In the genomic region with DNA sequence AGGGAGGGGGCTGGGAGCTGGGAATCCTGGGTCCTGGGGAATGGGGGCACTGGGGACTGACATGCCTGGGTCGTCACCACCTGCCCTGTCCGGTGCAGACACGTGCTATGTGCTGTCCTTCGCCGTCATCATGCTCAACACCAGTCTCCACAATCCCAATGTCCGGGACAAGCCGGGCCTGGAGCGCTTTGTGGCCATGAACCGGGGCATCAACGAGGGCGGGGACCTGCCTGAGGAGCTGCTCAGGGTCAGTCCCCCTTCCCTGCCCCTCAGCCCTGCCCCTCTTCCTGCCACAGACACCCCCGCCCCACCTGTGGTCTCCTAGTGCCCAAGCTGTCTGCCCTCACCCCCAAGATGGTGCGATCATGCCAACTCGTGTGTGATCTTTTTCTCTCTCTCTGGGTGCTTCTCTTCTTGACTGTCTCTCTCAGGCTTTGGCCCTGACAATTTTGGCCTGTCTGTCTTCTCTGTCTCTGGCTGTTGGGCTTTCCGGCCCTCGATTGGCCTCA, we compare ENCODE assay signal across 8 cellular contexts. TPM values are rescaled to one million over a fixed set of nuclear protein-coding genes. Genes with fewer than 3 reads are reported as not detected.
"Had no signal": no experiment of that assay in that cellular context is flagged by ENCODE, and none has a peak within 500 bp of the region (broad histone marks: within the 10 kb centered on the region; RNA-seq: fewer than 3 reads in every experiment).

No MANE protein-coding gene starts in this region.

- H3K4me3 Mint-ChIP-seq: activated naive CD4-positive, alpha-beta T cell treated with anti-CD3 and anti-CD28 coated beads for 36 hours had no signal

- H3K9me3 Mint-ChIP-seq: activated naive CD4-positive, alpha-beta T cell treated with anti-CD3 and anti-CD28 coated beads for 36 hours had no signal

- DNase-seq: activated CD8-positive, alpha-beta memory T cell treated with anti-CD3 and anti-CD28 coated beads for 24 hours; activated naive CD4-positive, alpha-beta T cell treated with anti-CD3 and anti-CD28 coated beads for 36 hours; foreskin melanocyte; heart right ventricle; left lung; T1000; tibial artery had no signal

- ATAC-seq: heart right ventricle, left lung had no signal

- H3K27ac Mint-ChIP-seq: activated naive CD4-positive, alpha-beta T cell treated with anti-CD3 and anti-CD28 coated beads for 36 hours had no signal

RNA-seq across cellular contexts. Expression of a gene that starts 37.5 kb away (rescaled TPM):
- total RNA-seq: skeletal muscle tissue had no signal
